ENCODE assay signal across 19 cellular contexts in the genomic region with DNA sequence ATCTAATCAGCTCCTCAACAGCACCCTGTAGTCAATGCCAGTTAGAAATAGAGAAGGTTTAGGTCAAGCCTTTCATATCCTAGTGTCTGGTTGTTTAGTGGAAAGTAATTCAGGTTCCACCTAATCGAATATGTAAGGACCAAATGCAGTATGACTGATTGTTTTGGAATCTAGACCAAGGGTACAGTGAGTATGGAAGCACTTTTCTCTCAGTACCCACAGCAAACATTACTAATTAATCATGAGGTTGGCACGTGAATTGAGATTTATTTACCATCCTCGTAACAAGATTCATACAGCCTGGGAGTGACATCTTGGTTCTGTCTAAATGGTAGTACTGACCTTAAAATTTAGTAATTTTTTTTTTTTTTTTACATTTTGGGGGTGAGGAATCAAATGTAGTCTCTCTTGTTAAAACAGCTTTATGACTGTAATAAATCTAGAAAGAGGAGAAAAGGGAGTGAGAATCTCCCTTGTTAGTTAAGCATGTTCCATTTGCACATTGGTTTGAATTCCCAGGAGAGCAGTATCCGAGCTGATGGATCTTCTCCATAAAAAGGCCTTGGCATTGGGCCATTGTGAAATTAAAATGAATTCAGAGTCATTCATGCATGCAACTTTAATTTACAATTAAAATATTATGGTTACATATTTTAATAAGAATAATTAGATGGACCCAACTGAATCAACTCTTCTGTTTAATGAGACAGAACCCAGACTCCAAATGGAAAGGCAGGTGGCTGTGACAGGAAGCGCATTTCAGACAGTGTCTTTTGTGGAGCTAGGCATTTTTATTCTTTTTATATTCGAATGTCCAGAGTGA. TPM values are rescaled to one million over a fixed set of nuclear protein-coding genes. Genes with fewer than 3 reads are reported as not detected.
DNase-seq lines count a peak whose midpoint lies in the region; ATAC-seq and TF ChIP-seq lines count a peak whose summit lies in the region.
"Had no signal": no experiment of that assay in that cellular context is flagged by ENCODE, and none has a peak within 500 bp of the region (broad histone marks: within the 10 kb centered on the region; RNA-seq: fewer than 3 reads in every experiment).

No MANE protein-coding gene starts in this region.

- no peak overlapping the region for H2AFZ ChIP-seq in PC-9

- peaks cover 18% of the 10 kb centered on the region for H3K4me1 Mint-ChIP-seq in CD14-positive monocyte

- DNase-seq in Daoy (ENCODE audit: low read depth) = peak; percentile 56
- peak; percentile 84 for DNase-seq in NCI-H1694 (lab: John Stamatoyannopoulos, UW)
- peak in 1 of 2 experiments; percentile 88 for DNase-seq in PC-9
- DNase-seq in left lung = no peak
- DNase-seq in CD14-positive monocyte (ENCODE audit: low spot score) = no peak
- DNase-seq in GOT3 (lab: John Stamatoyannopoulos, UW) = no peak
- no peak for DNase-seq in anterior cingulate cortex (lab: John Stamatoyannopoulos, UW)
- DNase-seq: activated CD8-positive, alpha-beta memory T cell treated with anti-CD3 and anti-CD28 coated beads, Interleukin-2, amount 50 U/mL, for 48 hours; BE2C; dermis blood vessel endothelial cell; foreskin fibroblast; GF-D8; islet precursor cell; NCI-H82; right cardiac atrium; stimulated activated naive CD4-positive, alpha-beta T cell treated with Interleukin-2 at 50 U/mL for 16 hours; WERI-Rb-1 had no signal

- TF ChIP-seq CTCF in PC-9 (conservative IDR thresholded peaks at IDR 0.05) (no peak), left lung (IDR thresholded peaks at IDR 0.05) (no peak), CD14-positive monocyte (IDR thresholded peaks at IDR 0.05) (no peak)

- H3K27me3 ChIP-seq in PC-9 (ENCODE audit: insufficient read depth, low read depth) (no peaks in the 10 kb centered on the region), left lung (no peaks in the 10 kb centered on the region)

- H3K36me3 Mint-ChIP-seq in CD14-positive monocyte = peaks cover 80 to 95% of the 10 kb centered on the region in 2 donors

- no peaks in the 10 kb centered on the region for H3K9me3 Mint-ChIP-seq in CD14-positive monocyte

- H3K27me3 Mint-ChIP-seq in CD14-positive monocyte (ENCODE audit: low read depth in 3 of 3) = no peaks in the 10 kb centered on the region

- intact Hi-C loops in PC-9 (cut with micrococcal nuclease; ENCODE audit: unreplicated experiment) = loop anchor here (5.0 kb wide), 2 partner anchors 57 to 267 kb away; partner anchors contain the start of gene SNX10
- intact Hi-C loops in left lung (cut with DNase I) = no loop called here
- intact Hi-C loops in CD14-positive monocyte (cut with micrococcal nuclease) = no loop called here

- H3K4me3 ChIP-seq in PC-9 (no peak overlapping the region), left lung (no peak overlapping the region)

- ATAC-seq in left lung (peak; percentile 8), HG03280 (IDR thresholded peaks at IDR 0.05; ENCODE audit: unreplicated experiment) (no peak)
- ATAC-seq: right cardiac atrium had no signal

- H3K36me3 ChIP-seq in PC-9 (ENCODE audit: low read depth) (no peaks in the 10 kb centered on the region), left lung (peaks cover 0 to 25% of the 10 kb centered on the region in 2 donors)
- H3K36me3 ChIP-seq: BE2C, WERI-Rb-1 had no signal

- H3K9me2 ChIP-seq in PC-9 (ENCODE audit: insufficient read depth) = no peaks in the 10 kb centered on the region; the same call in 1 of the 2 replicates

- no peaks in the 10 kb centered on the region for H3K79me2 ChIP-seq in PC-9 (ENCODE audit: low read depth)

- H3K27ac Mint-ChIP-seq in CD14-positive monocyte = no peak overlapping the region

- H3K9me3 ChIP-seq in PC-9 (ENCODE audit: insufficient read depth, low read depth) = no peaks in the 10 kb centered on the region
- H3K9me3 ChIP-seq in left lung = no peaks in the 10 kb centered on the region
- H3K9me3 ChIP-seq: BE2C had no signal

- no TSS peak for BruUV-seq in PC-9 (replicated peaks; lab: Mats Ljungman, UMichigan)

- peak overlapping the region; percentile 47 for H3K4me2 ChIP-seq in PC-9

- peaks cover 42% of the 10 kb centered on the region for H3K4me1 ChIP-seq in PC-9 (replicated peaks; ENCODE audit: insufficient read depth)
- H3K4me1 ChIP-seq in left lung = peaks cover 0 to 15% of the 10 kb centered on the region in 2 donors
- H3K4me1 ChIP-seq: BE2C had no signal

- POLR2A ChIA-PET in PC-9 (lab: Charles Lee; ENCODE audit: unreplicated experiment) = interaction anchor here (0.6 kb wide), 2 partner anchors 156 to 1425 kb away, joined by 3 to 5 read pairs; no protein-coding TSS in a partner anchor

- no peak overlapping the region for H3K4me3 Mint-ChIP-seq in CD14-positive monocyte

- H3K27ac ChIP-seq in PC-9 (peak overlapping the region; percentile 53), left lung (no peak overlapping the region)
- H3K27ac ChIP-seq: WERI-Rb-1 had no signal

- peaks cover 15% of the 10 kb centered on the region; the same call in 1 of the 2 replicates for H3F3A ChIP-seq in PC-9 (ENCODE audit: insufficient read depth, low read depth)

- CTCF ChIA-PET in PC-9 (lab: Charles Lee) = interaction anchor here (0.5 kb wide), 1 partner anchor 197 kb away, joined by 10 read pairs; the partner anchor contains the start of gene NFE2L3

- H4K20me1 ChIP-seq in PC-9 (ENCODE audit: insufficient read depth) = no peaks in the 10 kb centered on the region

RNA-seq across cellular contexts. Expression of gene SNX10, which starts 57.5 kb away (rescaled TPM):
- total RNA-seq in Daoy (2014; rRNA removed; shearing (Covaris generic)) = 54.2 and 66.5 TPM in 2 replicates
- total RNA-seq in PC-9 (2021) (9.1 and 9.8 TPM in 2 replicates), left lung (10 to 100 TPM; 25.7 to 75.6 TPM)
- polyA plus RNA-seq in CD14-positive monocyte = 100 to 1,000 TPM; 219 to 250 TPM
- total RNA-seq: myocyte had no signal

Comparison
In these comparisons a context has a peak if more than half of its experiments do, and no peak if none do; other contexts are left out.
1. DNase-seq: peak in Daoy (single experiment) and NCI-H1694 (single experiment); none in left lung (0 of 2), CD14-positive monocyte (single experiment), GOT3 (single experiment) and anterior cingulate cortex (0 of 58).